In genomic region chr1:193142409-193142808, GRCh38 we compare ENCODE assay signal across 19 cellular contexts. TPM values are rescaled to one million over a fixed set of nuclear protein-coding genes. Genes with fewer than 3 reads are reported as not detected.
"Had no signal": no experiment of that assay in that cellular context is flagged by ENCODE, and none has a peak within 500 bp of the region (broad histone marks: within the 10 kb centered on the region; RNA-seq: fewer than 3 reads in every experiment).

No MANE protein-coding gene starts in this region.

- H3K27me3 Mint-ChIP-seq: effector memory CD8-positive, alpha-beta T cell; memory B cell; natural killer cell treated with Interleukin-12 subunit alpha and Interleukin-12 subunit beta and Interleukin-15 and Interleukin-18, amount 100 ng/mL, for 72 hours; stimulated activated naive CD8-positive, alpha-beta T cell treated with anti-CD3 and anti-CD28 coated beads, Interleukin-15, Interleukin-2, amounts not matched to agents 100 ng/mL and 50 ng/mL, for 24 hours had no signal

- ATAC-seq: left cardiac atrium; lower lobe of right lung; natural killer cell treated with Interleukin-12 subunit alpha and Interleukin-12 subunit beta and Interleukin-15 and Interleukin-18, amount 100 ng/mL, for 72 hours had no signal

- H3K4me1 Mint-ChIP-seq: memory B cell, neural progenitor cell had no signal

- H3K4me3 Mint-ChIP-seq: effector memory CD8-positive, alpha-beta T cell; memory B cell; natural killer cell treated with Interleukin-12 subunit alpha and Interleukin-12 subunit beta and Interleukin-15 and Interleukin-18, amount 100 ng/mL, for 72 hours; neural progenitor cell had no signal

- H3K27ac Mint-ChIP-seq: neural progenitor cell had no signal

- DNase-seq: effector memory CD8-positive, alpha-beta T cell; foreskin melanocyte; head of caudate nucleus; kidney; left cardiac atrium; left ventricle myocardium inferior; lower lobe of right lung; midbrain; nucleus accumbens; ovary; sigmoid colon; stimulated activated CD4-positive, alpha-beta T cell treated with anti-CD3 and anti-CD28 coated beads, Interleukin-2, amount 100 ng/mL, for 24 hours; tibial artery; upper lobe of left lung; uterus had no signal

- H3K9me3 Mint-ChIP-seq: effector memory CD8-positive, alpha-beta T cell; memory B cell; natural killer cell treated with Interleukin-12 subunit alpha and Interleukin-12 subunit beta and Interleukin-15 and Interleukin-18, amount 100 ng/mL, for 72 hours; neural progenitor cell; stimulated activated naive CD8-positive, alpha-beta T cell treated with anti-CD3 and anti-CD28 coated beads, Interleukin-15, Interleukin-2, amounts not matched to agents 100 ng/mL and 50 ng/mL, for 24 hours had no signal

RNA-seq across cellular contexts. Expression of gene B3GALT2, which starts 44.0 kb away (rescaled TPM):
- total RNA-seq: natural killer cell treated with Interleukin-12 subunit alpha and Interleukin-12 subunit beta and Interleukin-15 and Interleukin-18, amount 100 ng/mL, for 72 hours had no signal
